26 cellular contexts compared by ENCODE assay signal in the genomic region with DNA sequence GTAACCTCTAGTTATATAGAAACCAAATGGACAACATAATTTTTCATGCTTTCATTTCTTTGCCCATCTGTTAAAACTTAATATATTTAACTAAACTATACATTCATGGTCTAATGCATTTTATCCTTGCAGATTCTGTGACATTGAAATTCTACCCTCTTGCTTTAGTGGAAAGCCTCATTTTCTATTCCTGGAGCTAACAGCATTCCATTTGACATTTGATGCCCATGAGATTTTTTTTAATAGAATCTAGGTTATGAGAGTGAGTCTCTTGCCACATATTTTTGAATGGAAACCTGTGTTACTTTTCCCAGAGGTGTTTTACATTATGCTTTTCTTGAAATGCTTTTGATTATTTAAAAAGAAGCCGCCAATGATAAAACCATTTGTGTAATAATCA.
"Had no signal": no experiment of that assay in that cellular context is flagged by ENCODE, and none has a peak within 500 bp of the region (broad histone marks: within the 10 kb centered on the region; RNA-seq: fewer than 3 reads in every experiment).

No MANE protein-coding gene starts in this region.

- H3K27ac ChIP-seq: breast epithelium, colonic mucosa, epithelial cell of prostate, esophagus squamous epithelium, hepatocyte, stomach, thyroid gland, upper lobe of left lung, vagina had no signal

- H3K27me3 ChIP-seq: breast epithelium, colonic mucosa, esophagus squamous epithelium, hepatocyte, stomach, thyroid gland, upper lobe of left lung, vagina had no signal

- H3K36me3 ChIP-seq: breast epithelium, colonic mucosa, esophagus squamous epithelium, stomach, thyroid gland, upper lobe of left lung, vagina had no signal

- DNase-seq: activated CD4-positive, alpha-beta T cell treated with anti-CD3 and anti-CD28 coated beads, Interleukin-2, amount 50 U/mL, for 1 hour; activated CD8-positive, alpha-beta T cell treated with anti-CD3 and anti-CD28 coated beads for 36 hours; activated naive CD4-positive, alpha-beta T cell; activated T-cell treated with anti-CD3 and anti-CD28 coated beads, Interleukin-2, amount 50 U/mL, for 48 hours; colonic mucosa; effector CD8-positive, alpha-beta T cell; esophagus squamous epithelium; mesendoderm; natural killer cell; posterior cingulate gyrus; stimulated activated CD4-positive, alpha-beta T cell treated with anti-CD3 and anti-CD28 coated beads, Interleukin-15, amount 100 ng/mL, for 24 hours; stimulated activated CD4-positive, alpha-beta T cell treated with anti-CD3 and anti-CD28 coated beads, Interleukin-2, amount 100 ng/mL, for 24 hours; stimulated activated naive B cell treated with anti-CD40 and anti-IgM and Interleukin-4, amounts not matched to agents 10 μg/mL and 1 μg/mL and 100 μg/mL, for 72 hours; stomach; T-helper 17 cell; T1000; thyroid gland; upper lobe of left lung had no signal

- ATAC-seq: activated CD8-positive, alpha-beta T cell treated with anti-CD3 and anti-CD28 coated beads for 36 hours; activated naive CD4-positive, alpha-beta T cell treated with anti-CD3 and anti-CD28 coated beads, Interleukin-2, amount 50 U/mL, for 72 hours; left lobe of liver; natural killer cell; stimulated activated naive B cell treated with anti-CD40 and anti-IgM and Interleukin-4, amounts not matched to agents 10 μg/mL and 1 μg/mL and 100 μg/mL, for 72 hours; T-helper 17 cell; WTC11 had no signal

- H3K4me3 ChIP-seq: breast epithelium, colonic mucosa, esophagus squamous epithelium, hepatocyte, lung, stomach, thyroid gland, upper lobe of left lung, vagina had no signal

- H3K4me1 ChIP-seq: breast epithelium, colonic mucosa, esophagus squamous epithelium, stomach, thyroid gland, upper lobe of left lung, vagina had no signal

- H3K9me3 ChIP-seq: breast epithelium, colonic mucosa, esophagus squamous epithelium, stomach, thyroid gland, upper lobe of left lung, vagina had no signal
